ENCODE assay signal across 11 cellular contexts in genomic region chr12:47714823-47715386, GRCh38. TPM values are rescaled to one million over a fixed set of nuclear protein-coding genes. Genes with fewer than 3 reads are reported as not detected.
DNase-seq lines count a peak whose midpoint lies in the region; ATAC-seq and TF ChIP-seq lines count a peak whose summit lies in the region.
"Had no signal": no experiment of that assay in that cellular context is flagged by ENCODE, and none has a peak within 500 bp of the region (broad histone marks: within the 10 kb centered on the region; RNA-seq: fewer than 3 reads in every experiment).

No MANE protein-coding gene starts in this region.

- H3K9me3 ChIP-seq in breast epithelium: no peaks in the 10 kb centered on the region

- H3K36me3 ChIP-seq in breast epithelium: no peaks in the 10 kb centered on the region

- H3K4me1 ChIP-seq in breast epithelium: peaks cover 26 to 32% of the 10 kb centered on the region in 2 donors

- intact Hi-C loops in breast epithelium (cut with DNase I; ENCODE audit: low total_unique reads): no loop called here

- ATAC-seq in GM18517 (IDR thresholded peaks at IDR 0.05; ENCODE audit: unreplicated experiment): peak; percentile 9
- ATAC-seq in HG02588 (IDR thresholded peaks at IDR 0.05; ENCODE audit: unreplicated experiment): peak; percentile 41
- ATAC-seq in HG02678 (IDR thresholded peaks at IDR 0.05; ENCODE audit: unreplicated experiment): no peak

- TF ChIP-seq POLR2A in breast epithelium (IDR thresholded peaks at IDR 0.05): no peak

- peak overlapping the region; percentile 83 to 98 for H3K27ac ChIP-seq in breast epithelium

- DNase-seq in breast epithelium (ENCODE audit: low spot score in 2 of 2): no peak
- peak; percentile 12 for DNase-seq in stimulated activated CD8-positive, alpha-beta memory T cell treated with anti-CD3 and anti-CD28 coated beads, Interleukin-4, amount 100 ng/mL, for 48 hours
- no peak for DNase-seq in EL
- DNase-seq in NCI-H748 (lab: John Stamatoyannopoulos, UW; ENCODE audit: unreplicated experiment): no peak
- DNase-seq in dermis blood vessel endothelial cell: no peak
- DNase-seq: activated gamma-delta T cell had no signal

- TF ChIP-seq CTCF in breast epithelium (IDR thresholded peaks at IDR 0.05): no peak

- no peaks in the 10 kb centered on the region for H3K27me3 ChIP-seq in breast epithelium

- H3K4me3 ChIP-seq in breast epithelium: peak overlapping the region in 1 of 3 donors; percentile 39

RNA-seq across cellular contexts. Expression of gene RPAP3, which starts 9.1 kb away (rescaled TPM):
- total RNA-seq in breast epithelium (10 to 100 TPM; 11.4 to 25.0 (median 18.7) TPM), dermis blood vessel endothelial cell (11.6 and 21.4 TPM in 2 replicates)

RNA-seq across cellular contexts. Expression of gene ENDOU, which starts 10.4 kb away (rescaled TPM):
- total RNA-seq in breast epithelium (1 to 10 TPM in 2 of 3 donors, under 1 TPM in 1; 0.98 to 1.4 (median 1.0) TPM), dermis blood vessel endothelial cell (0.05 TPM in 1 of 2 replicates, not detected in the other)
- total RNA-seq: epithelial cell of proximal tubule, HT-29 had no signal

RNA-seq across cellular contexts. Expression of gene RAPGEF3, which starts 43.8 kb away (rescaled TPM):
- 10 to 100 TPM; 40.6 to 87.8 (median 60.3) TPM for total RNA-seq in breast epithelium
- 52.0 and 106 TPM in 2 replicates for total RNA-seq in dermis blood vessel endothelial cell

RNA-seq across cellular contexts. Expression of gene SLC48A1, which starts 58.1 kb away (rescaled TPM):
- total RNA-seq in breast epithelium (10 to 100 TPM; 27.5 to 51.5 (median 30.6) TPM), dermis blood vessel endothelial cell (19.2 and 22.1 TPM in 2 replicates)
